In genomic region chr22:44711236-44711560, GRCh38 we compare ENCODE assay signal across 1 cellular context.
TF ChIP-seq lines count a peak whose summit lies in the region.

No MANE protein-coding gene starts in this region.

TF ChIP-seq in HepG2, 621 proteins besides CTCF, POLR2A, EP300 and RAD21:
- TF ChIP-seq HNRNPUL1 (IDR thresholded peaks at IDR 0.05; ENCODE audit: low read depth, low read length) (no peak), ZNF253 (CRISPR knock-in tag; IDR thresholded peaks at IDR 0.05; ENCODE audit: borderline replicate concordance) (no peak), ZSCAN5A (CRISPR knock-in tag; IDR thresholded peaks at IDR 0.05; ENCODE audit: borderline replicate concordance) (no peak), ZNF788 (CRISPR knock-in tag; IDR thresholded peaks at IDR 0.05; ENCODE audit: borderline replicate concordance) (no peak), PPARG (CRISPR knock-in tag; conservative IDR thresholded peaks at IDR 0.05) (no peak), ZNF234 (CRISPR knock-in tag; conservative IDR thresholded peaks at IDR 0.05) (no peak), JUNB (CRISPR knock-in tag; IDR thresholded peaks at IDR 0.05; ENCODE audit: borderline replicate concordance) (no peak), HNF1B (CRISPR knock-in tag; IDR thresholded peaks at IDR 0.05) (no peak), NCOA1 (CRISPR knock-in tag; IDR thresholded peaks at IDR 0.05) (no peak)
